ENCODE assay signal across 23 cellular contexts in genomic region chr11:12386309-12386708, GRCh38. TPM values are rescaled to one million over a fixed set of nuclear protein-coding genes. Genes with fewer than 3 reads are reported as not detected.
DNase-seq lines count a peak whose midpoint lies in the region; ATAC-seq, FAIRE-seq and TF ChIP-seq lines count a peak whose summit lies in the region.
"Had no signal": no experiment of that assay in that cellular context is flagged by ENCODE, and none has a peak within 500 bp of the region (broad histone marks: within the 10 kb centered on the region; RNA-seq: fewer than 3 reads in every experiment).

No MANE protein-coding gene starts in this region.

- no peaks in the 10 kb centered on the region for H3K79me2 ChIP-seq in HepG2 (ENCODE audit: insufficient read depth, low read length)
- H3K79me2 ChIP-seq in smooth muscle cell (ENCODE audit: low read depth) = peaks cover 100% of the 10 kb centered on the region

- H4K20me1 ChIP-seq in HepG2 (ENCODE audit: insufficient read depth, low read length) (no peaks in the 10 kb centered on the region), smooth muscle cell (ENCODE audit: low read depth) (peaks cover 99% of the 10 kb centered on the region)
- H4K20me1 ChIP-seq: BLaER1 treated with 17β-estradiol and CSF1 and Interleukin-3, amounts not matched to agents 10 nM and 100 nM had no signal

- H3K9ac ChIP-seq in HepG2 (ENCODE audit: insufficient read depth, low read depth, low read length) = no peak overlapping the region
- H3K9ac ChIP-seq in smooth muscle cell (ENCODE audit: low read depth) = no peak overlapping the region
- H3K9ac ChIP-seq: BLaER1 treated with 17β-estradiol and CSF1 and Interleukin-3, amounts not matched to agents 10 nM and 100 nM had no signal

- no peaks in the 10 kb centered on the region for H3K27me3 Mint-ChIP-seq in mesothelial cell of epicardium (ENCODE audit: low read depth)
- peaks cover 8% of the 10 kb centered on the region for H3K27me3 Mint-ChIP-seq in stimulated activated naive CD8-positive, alpha-beta T cell treated with anti-CD3 and anti-CD28 coated beads, Interleukin-15, amount 100 ng/mL, for 72 hours

- H3K4me3 ChIP-seq in HepG2 (replicated peaks in 1 of 3; ENCODE audit: insufficient read depth in 1 of 3, low read depth in 2 of 3, low read length in 3 of 3) (no peak overlapping the region), right lobe of liver (no peak overlapping the region), smooth muscle cell (no peak overlapping the region), vagina (no peak overlapping the region)
- H3K4me3 ChIP-seq: BLaER1 treated with 17β-estradiol and CSF1 and Interleukin-3, amounts not matched to agents 10 nM and 100 nM; GM12878; PC-9 had no signal

- intact Hi-C loops in HepG2 (cut with micrococcal nuclease; ENCODE audit: unreplicated experiment) (no loop called here), right lobe of liver (cut with DNase I) (no loop called here), vagina (cut with DNase I) (no loop called here)

- no peak for TF ChIP-seq EP300 in HepG2 (IDR thresholded peaks at IDR 0.05; ENCODE audit: low read depth in 2 of 2, low read length in 2 of 2)
- no peak for TF ChIP-seq EP300 in HepG2 (CRISPR knock-in tag; IDR thresholded peaks at IDR 0.05; ENCODE audit: borderline replicate concordance)

- peaks cover 5% of the 10 kb centered on the region for H3F3A ChIP-seq in smooth muscle cell (ENCODE audit: low read depth)

- POLR2A ChIA-PET in HepG2 (lab: Yijun Ruan, JAX) = interaction anchor here (3.9 kb wide), 1 partner anchor 9 kb away, joined by 20 read pairs; the partner anchor contains the start of gene PARVA

- H3K4me1 Mint-ChIP-seq in mesothelial cell of epicardium = peaks cover 46% of the 10 kb centered on the region
- H3K4me1 Mint-ChIP-seq in stimulated activated naive CD8-positive, alpha-beta T cell treated with anti-CD3 and anti-CD28 coated beads, Interleukin-15, amount 100 ng/mL, for 72 hours = peaks cover under 1% of the 10 kb centered on the region

- no peak for FAIRE-seq in HepG2 (lab: Jason Lieb, UNC)
- FAIRE-seq: GM12878 had no signal

- in situ Hi-C loops in HepG2 (cut with HindIII; ENCODE audit: extremely low pct_ligation_motif_present, low pct_unique_long_range_greater_than_20kb) = no loop called here

- CTCF ChIA-PET in HepG2 (lab: Yijun Ruan, JAX; ENCODE audit: low intra/inter-chr PET ratio, low total read pairs) = no interaction called here

- ATAC-seq in HepG2 = peak; percentile 80
- no peak for ATAC-seq in right lobe of liver
- no peak for ATAC-seq in stimulated activated naive CD8-positive, alpha-beta T cell treated with anti-CD3 and anti-CD28 coated beads, Interleukin-15, amount 100 ng/mL, for 72 hours
- ATAC-seq: CD8-positive, alpha-beta T cell; GM12878 had no signal

- no peak overlapping the region for H2AFZ ChIP-seq in HepG2 (ENCODE audit: low read length)
- H2AFZ ChIP-seq in smooth muscle cell (ENCODE audit: low read depth) = no peak overlapping the region
- H2AFZ ChIP-seq: PC-9 had no signal

- H3K27ac ChIP-seq in HepG2 (ENCODE audit: extremely low read length, insufficient read depth, low read length) (peak overlapping the region; percentile 2), right lobe of liver (no peak overlapping the region), smooth muscle cell (ENCODE audit: low read depth) (peak overlapping the region; percentile 50), vagina (peak overlapping the region; percentile 65)
- H3K27ac ChIP-seq: BLaER1 treated with 17β-estradiol and CSF1 and Interleukin-3, amounts not matched to agents 10 nM and 100 nM; PC-9; RWPE1 had no signal

- H3K27me3 ChIP-seq in HepG2 (ENCODE audit: control insufficient read depth in 1 of 2, insufficient read depth in 2 of 2, low read length in 2 of 2) (no peaks in the 10 kb centered on the region), right lobe of liver (no peaks in the 10 kb centered on the region), smooth muscle cell (ENCODE audit: low read depth) (no peaks in the 10 kb centered on the region), vagina (no peaks in the 10 kb centered on the region)
- H3K27me3 ChIP-seq: BLaER1 treated with 17β-estradiol and CSF1 and Interleukin-3, amounts not matched to agents 10 nM and 100 nM had no signal

- H3K9me3 Mint-ChIP-seq in mesothelial cell of epicardium = no peaks in the 10 kb centered on the region
- peaks cover 9 to 10% of the 10 kb centered on the region in 2 donors for H3K9me3 Mint-ChIP-seq in stimulated activated naive CD8-positive, alpha-beta T cell treated with anti-CD3 and anti-CD28 coated beads, Interleukin-15, amount 100 ng/mL, for 72 hours
- H3K9me3 Mint-ChIP-seq: CD8-positive, alpha-beta T cell; H9 had no signal

- peak overlapping the region; percentile 74 for H3K27ac Mint-ChIP-seq in mesothelial cell of epicardium
- H3K27ac Mint-ChIP-seq in stimulated activated naive CD8-positive, alpha-beta T cell treated with anti-CD3 and anti-CD28 coated beads, Interleukin-15, amount 100 ng/mL, for 72 hours = no peak overlapping the region
- H3K27ac Mint-ChIP-seq: CD8-positive, alpha-beta T cell; H9 had no signal

- H3K36me3 Mint-ChIP-seq in mesothelial cell of epicardium = peaks cover 13% of the 10 kb centered on the region
- H3K36me3 Mint-ChIP-seq: CD8-positive, alpha-beta T cell had no signal

- TF ChIP-seq RAD21 in HepG2 (CRISPR knock-in tag; IDR thresholded peaks at IDR 0.05) = no peak

- H3K36me3 ChIP-seq in HepG2 (replicated peaks in 1 of 2; ENCODE audit: control insufficient read depth in 1 of 2, insufficient read depth in 2 of 2, low read length in 2 of 2) (no peaks in the 10 kb centered on the region), right lobe of liver (no peaks in the 10 kb centered on the region), smooth muscle cell (ENCODE audit: low read depth) (no peaks in the 10 kb centered on the region), vagina (no peaks in the 10 kb centered on the region)
- H3K36me3 ChIP-seq: BLaER1 treated with 17β-estradiol and CSF1 and Interleukin-3, amounts not matched to agents 10 nM and 100 nM had no signal

- no peaks in the 10 kb centered on the region for H3K9me3 ChIP-seq in HepG2 (ENCODE audit: low read length)
- H3K9me3 ChIP-seq in right lobe of liver = no peaks in the 10 kb centered on the region
- no peaks in the 10 kb centered on the region for H3K9me3 ChIP-seq in smooth muscle cell (replicated peaks; ENCODE audit: low read depth)
- H3K9me3 ChIP-seq in vagina = no peaks in the 10 kb centered on the region
- H3K9me3 ChIP-seq: BLaER1 treated with 17β-estradiol and CSF1 and Interleukin-3, amounts not matched to agents 10 nM and 100 nM had no signal

- H3K4me2 ChIP-seq in HepG2 (ENCODE audit: low read depth, low read length) (0 out of 2 replicates have a peak overlapping the region, but pooled peaks have one; percentile 21), smooth muscle cell (no peak overlapping the region)
- H3K4me2 ChIP-seq: BLaER1 treated with 17β-estradiol and CSF1 and Interleukin-3, amounts not matched to agents 10 nM and 100 nM; PC-9 had no signal

- peaks cover 46% of the 10 kb centered on the region for H3K4me1 ChIP-seq in HepG2 (ENCODE audit: insufficient read depth, low read length)
- peaks cover 0 to 15% (median 0%) of the 10 kb centered on the region in 4 donors for H3K4me1 ChIP-seq in right lobe of liver
- no peaks in the 10 kb centered on the region for H3K4me1 ChIP-seq in smooth muscle cell (ENCODE audit: low read depth)
- H3K4me1 ChIP-seq in vagina = peaks cover 62% of the 10 kb centered on the region
- H3K4me1 ChIP-seq: BLaER1 treated with 17β-estradiol and CSF1 and Interleukin-3, amounts not matched to agents 10 nM and 100 nM had no signal

- TF ChIP-seq CTCF in HepG2 (CRISPR knock-in tag; IDR thresholded peaks at IDR 0.05) (no peak), right lobe of liver (IDR thresholded peaks at IDR 0.05) (no peak), mesothelial cell of epicardium (IDR thresholded peaks at IDR 0.05; ENCODE audit: unreplicated experiment) (no peak), smooth muscle cell (IDR thresholded peaks at IDR 0.05; ENCODE audit: borderline replicate concordance, insufficient read depth, poor library complexity, severe bottlenecking) (no peak), vagina (IDR thresholded peaks at IDR 0.05) (no peak)

- no TSS peak for BruUV-seq in HepG2 (replicated peaks; lab: Mats Ljungman, UMichigan)

- 97% methylated on average over 1 of the region's 1 CpG for WGBS in HepG2 (ENCODE audit: low lambda C conversion rate)
- WGBS in right lobe of liver (ENCODE audit: insufficient coverage, low coverage, low lambda C conversion rate, missing lambda C conversion rate) = 80% methylated on average over 1 of the region's 1 CpG
- 94% methylated on average over 1 of the region's 1 CpG for WGBS in smooth muscle cell (ENCODE audit: low lambda C conversion rate)

- TF ChIP-seq POLR2A in HepG2 (IDR thresholded peaks at IDR 0.05; ENCODE audit: insufficient read depth in 1 of 2, low read depth in 2 of 2, low read length in 2 of 2) = no peak
- TF ChIP-seq POLR2A in right lobe of liver (IDR thresholded peaks at IDR 0.05) = no peak
- no peak for TF ChIP-seq POLR2A in vagina (IDR thresholded peaks at IDR 0.05)

- DNase-seq in HepG2 (ENCODE audit: low spot score) (no peak), right lobe of liver (no peak), mesothelial cell of epicardium (ENCODE audit: low spot score in 2 of 2, unreplicated experiment in 2 of 2) (no peak), smooth muscle cell (lab: John Stamatoyannopoulos, UW; ENCODE audit: unreplicated experiment) (no peak), vagina (ENCODE audit: extremely low spot score in 2 of 2) (no peak), NCI-H510A (lab: John Stamatoyannopoulos, UW) (no peak), NCI-H1417 (lab: John Stamatoyannopoulos, UW) (no peak)
- DNase-seq in stimulated activated naive CD8-positive, alpha-beta T cell treated with anti-CD3 and anti-CD28 coated beads, Interleukin-15, amount 100 ng/mL, for 72 hours = no peak
- DNase-seq: Calu3; CD8-positive, alpha-beta T cell; DMS53; EL; H9; NCI-H1105 treated with DMSO at 0.1 percent for 48 hours; NCI-H1694 treated with DMSO at 0.1 percent for 48 hours; NCI-H2227 treated with DMSO at 0.1 percent for 48 hours; NCI-H524; NCI-H82; PC-9; SIG-M5 had no signal

- H3K4me3 Mint-ChIP-seq in mesothelial cell of epicardium = no peak overlapping the region
- no peak overlapping the region for H3K4me3 Mint-ChIP-seq in stimulated activated naive CD8-positive, alpha-beta T cell treated with anti-CD3 and anti-CD28 coated beads, Interleukin-15, amount 100 ng/mL, for 72 hours
- H3K4me3 Mint-ChIP-seq: CD8-positive, alpha-beta T cell; H9 had no signal

RNA-seq across cellular contexts. Expression of gene PARVA, which starts 8.9 kb away (rescaled TPM):
- total RNA-seq in HepG2 (2016; rRNA removed; fragmentation: Illumina TruSeq; extraction: Trizol) (9.1 and 10.5 TPM in 2 replicates), right lobe of liver (10 to 100 TPM; 11.1 to 27.5 (median 21.8) TPM), mesothelial cell of epicardium (77.1 to 78.3 TPM (median 78.2 TPM) in 3 replicates), smooth muscle cell (73.9 and 78.6 TPM in 2 replicates), vagina (51.1 TPM)
- 1.8 and 2.2 TPM in 2 replicates for total RNA-seq in HepG2 (2016; cell fraction: cytosol; rRNA removed; fragmentation: Illumina TruSeq; extraction: Trizol; ENCODE audit: low read depth)
- 8.6 and 9.5 TPM in 2 replicates for total RNA-seq in HepG2 (2016; cell fraction: insoluble cytoplasmic fraction; rRNA removed; fragmentation: Illumina TruSeq; extraction: Trizol)
- 3.8 and 4.3 TPM in 2 replicates for total RNA-seq in HepG2 (2016; cell fraction: membrane; rRNA removed; fragmentation: Illumina TruSeq; extraction: Trizol)
- total RNA-seq in HepG2 (2016; cell fraction: nucleus; rRNA removed; fragmentation: Illumina TruSeq; extraction: Trizol) = 7.8 and 8.1 TPM in 2 replicates
- polyA plus RNA-seq in HepG2 (2011; rRNA removed) (5.2 and 5.9 TPM in 2 replicates), smooth muscle cell (85.4 and 99.4 TPM in 2 replicates)
- polyA plus RNA-seq in HepG2 (2011; cell fraction: cytosol; rRNA removed) = 4.1 and 4.7 TPM in 2 replicates
- polyA plus RNA-seq in HepG2 (2011; cell fraction: nucleus; rRNA removed) = 4.3 and 5.3 TPM in 2 replicates
- polyA plus RNA-seq in HepG2 (2012) = 4.4 and 5.2 TPM in 2 replicates
- 2.5 and 3.0 TPM in 2 replicates for polyA plus RNA-seq in HepG2 (2016; cell fraction: cytosol; fragmentation: Illumina TruSeq; extraction: Trizol; ENCODE audit: low read depth)
- 12.6 and 15.7 TPM in 2 replicates for polyA plus RNA-seq in HepG2 (2016; cell fraction: insoluble cytoplasmic fraction; fragmentation: Illumina TruSeq; extraction: Trizol; ENCODE audit: low read depth)
- 3.6 and 4.7 TPM in 2 replicates for polyA plus RNA-seq in HepG2 (2016; cell fraction: membrane; fragmentation: Illumina TruSeq; extraction: Trizol; ENCODE audit: low read depth)
- polyA plus RNA-seq in HepG2 (2016; cell fraction: nucleus; fragmentation: Illumina TruSeq; extraction: Trizol; ENCODE audit: insufficient read depth, low read depth) = 9.2 and 10.3 TPM in 2 replicates
- polyA minus RNA-seq in HepG2 (2011; rRNA and poly(A)+ RNA removed; ENCODE audit: low replicate concordance) = 9.6 and 41.7 TPM in 2 replicates
- 5.2 and 5.6 TPM in 2 replicates for polyA minus RNA-seq in HepG2 (2011; cell fraction: cytosol; rRNA and poly(A)+ RNA removed)
- polyA minus RNA-seq in HepG2 (2011; cell fraction: nucleus; rRNA and poly(A)+ RNA removed) = 8.2 and 10.3 TPM in 2 replicates

Comparison
In these comparisons a context has a peak if more than half of its experiments do, and no peak if none do; other contexts are left out.
1. H3K27ac ChIP-seq: peak in HepG2 (single experiment), smooth muscle cell (single experiment) and vagina (single experiment); none in right lobe of liver (0 of 3).